In the genomic region with DNA sequence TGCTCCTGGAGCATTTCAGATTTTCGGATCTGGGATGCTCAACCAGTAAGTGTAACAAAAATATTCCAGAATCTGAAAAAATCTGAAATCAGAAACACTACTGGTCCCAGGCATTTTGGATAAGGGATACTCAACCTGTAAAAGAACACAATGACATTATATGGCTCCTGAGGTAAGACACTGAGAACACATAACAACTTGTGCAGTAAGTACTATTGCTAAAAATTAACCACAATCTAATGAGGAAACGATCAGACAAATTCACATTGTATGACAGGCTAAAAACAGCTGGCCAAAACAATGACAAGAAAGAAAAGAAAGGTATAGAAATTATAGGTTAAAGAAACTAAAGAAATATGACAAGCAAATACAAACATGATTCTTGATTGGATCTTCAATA, we compare ENCODE assay signal across 21 cellular contexts.
"Had no signal": no experiment of that assay in that cellular context is flagged by ENCODE, and none has a peak within 500 bp of the region (broad histone marks: within the 10 kb centered on the region; RNA-seq: fewer than 3 reads in every experiment).

No MANE protein-coding gene starts in this region.

- H3K9me3 ChIP-seq: gastrocnemius medialis, sigmoid colon, thoracic aorta, tibial nerve, upper lobe of left lung had no signal

- H3K4me3 ChIP-seq: dorsolateral prefrontal cortex, gastrocnemius medialis, lung, sigmoid colon, thoracic aorta, tibial nerve, upper lobe of left lung had no signal

- H3K27ac ChIP-seq: epithelial cell of prostate, gastrocnemius medialis, parathyroid adenoma, sigmoid colon, thoracic aorta, tibial nerve, upper lobe of left lung had no signal

- H3K27me3 ChIP-seq: dorsolateral prefrontal cortex, gastrocnemius medialis, sigmoid colon, tibial nerve, upper lobe of left lung had no signal

- DNase-seq: dorsolateral prefrontal cortex; effector CD4-positive, alpha-beta T cell; endodermal cell; foreskin fibroblast; gastrocnemius medialis; head of caudate nucleus; naive B cell; right cardiac atrium; sigmoid colon; stimulated activated CD4-positive, alpha-beta T cell treated with anti-CD3 and anti-CD28 coated beads, Interleukin-15, amount 100 ng/mL, for 24 hours; stimulated activated CD4-positive, alpha-beta T cell treated with anti-CD3 and anti-CD28 coated beads, Interleukin-2, amount 100 ng/mL, for 48 hours; stimulated activated naive B cell treated with anti-CD40 and anti-IgM and Interleukin-4, amounts not matched to agents 10 μg/mL and 1 μg/mL and 100 μg/mL, for 72 hours; upper lobe of left lung had no signal

- ATAC-seq: esophagus mucosa; gastrocnemius medialis; left lobe of liver; natural killer cell treated with Interleukin-12 subunit alpha and Interleukin-12 subunit beta and Interleukin-15 and Interleukin-18, amount 100 ng/mL, for 72 hours; right cardiac atrium; stimulated activated naive B cell treated with anti-CD40 and anti-IgM and Interleukin-4, amounts not matched to agents 10 μg/mL and 1 μg/mL and 100 μg/mL, for 72 hours had no signal

- H3K9ac ChIP-seq: parathyroid adenoma had no signal

- H3K4me1 ChIP-seq: gastrocnemius medialis, parathyroid adenoma had no signal
